ENCODE assay signal across 8 cellular contexts in the genomic region with DNA sequence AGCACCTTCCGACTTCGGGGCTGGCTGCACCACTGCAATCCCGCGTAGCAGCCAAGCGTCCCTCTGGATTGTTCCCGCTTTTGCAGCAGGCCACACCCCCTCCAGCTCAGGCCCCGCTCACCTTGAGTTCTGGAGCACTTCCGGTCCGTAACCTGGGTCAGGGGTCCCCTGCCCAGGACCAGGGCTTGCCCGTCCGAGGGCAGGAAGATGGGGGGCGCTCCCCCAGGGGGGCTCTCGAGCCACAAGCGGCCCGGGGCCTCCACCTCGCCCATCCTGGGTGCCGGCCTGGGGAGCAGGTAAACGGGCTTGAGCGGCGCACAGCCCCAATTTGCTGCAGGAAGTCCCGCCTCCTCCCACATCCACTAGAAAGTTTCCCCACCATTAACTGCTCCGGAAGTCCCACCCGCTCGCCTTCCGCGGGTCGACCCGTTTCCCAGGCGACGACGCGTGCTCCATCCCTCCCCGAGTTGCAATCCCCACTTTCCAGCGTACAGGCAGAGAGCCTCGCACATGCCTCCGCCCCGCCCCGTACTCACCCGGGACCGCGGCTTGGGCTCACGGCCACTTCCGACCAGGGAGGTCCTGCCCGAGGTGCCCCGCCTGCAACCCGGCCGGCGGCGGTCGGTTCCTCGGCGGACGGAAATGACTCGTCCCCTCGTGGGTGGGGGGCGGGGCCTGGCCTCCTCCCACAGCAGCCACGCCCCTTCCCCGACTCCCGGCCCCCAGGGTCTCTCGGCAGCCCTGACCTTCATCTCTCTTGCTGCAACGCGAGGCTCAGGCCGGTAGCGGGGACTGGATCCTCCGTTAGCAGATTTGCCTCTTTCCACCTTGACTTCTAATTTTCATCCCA.
DNase-seq lines count a peak whose midpoint lies in the region; TF ChIP-seq lines count a peak whose summit lies in the region.

A gene (minus strand): TSS at position 644 of the 850 bp plus-strand sequence. CDS start 372 bp downstream, at position 272.

- peak within 1 kb of the TSS in 2 of 3 experiments; percentile 98 to 100 for H3K27ac Mint-ChIP-seq in nephron
- peak within 1 kb of the TSS; percentile 99 for H3K27ac Mint-ChIP-seq in stimulated activated naive CD8-positive, alpha-beta T cell treated with anti-CD3 and anti-CD28 coated beads, Interleukin-15, Interleukin-2, amounts not matched to agents 100 ng/mL and 50 ng/mL, for 24 hours

- H3K36me3 Mint-ChIP-seq in nephron (ENCODE audit: low read depth) = peaks cover 22% of the 10 kb centered on the region
- peaks cover 32% of the 10 kb centered on the region for H3K36me3 Mint-ChIP-seq in stimulated activated naive CD8-positive, alpha-beta T cell treated with anti-CD3 and anti-CD28 coated beads, Interleukin-15, Interleukin-2, amounts not matched to agents 100 ng/mL and 50 ng/mL, for 24 hours (ENCODE audit: low read depth)

- peak within 1 kb of the TSS; percentile 94 for H3K4me2 ChIP-seq in MM.1S (ENCODE audit: low read depth, low read length)

- peak within 1 kb of the TSS; percentile 83 for H2AFZ ChIP-seq in MM.1S (ENCODE audit: low read length)

- H3K4me1 Mint-ChIP-seq in nephron = peaks cover 42% of the 10 kb centered on the region
- peaks cover 58% of the 10 kb centered on the region for H3K4me1 Mint-ChIP-seq in stimulated activated naive CD8-positive, alpha-beta T cell treated with anti-CD3 and anti-CD28 coated beads, Interleukin-15, Interleukin-2, amounts not matched to agents 100 ng/mL and 50 ng/mL, for 24 hours (ENCODE audit: low read depth)

- H3K9me2 ChIP-seq in MM.1S (replicated peaks; ENCODE audit: insufficient read depth, low read length) = no peaks in the 10 kb centered on the region

- DNase-seq in DMS79 treated with DMSO at 0.1 percent for 48 hours (lab: John Stamatoyannopoulos, UW) (peak; percentile 91), GOT3 (lab: John Stamatoyannopoulos, UW) (peak; percentile 79), MM.1S (peak; percentile 95), SHP77 (lab: John Stamatoyannopoulos, UW) (peak; percentile 81 to 85), fibroblast of pulmonary artery (ENCODE audit: low read depth) (peak; percentile 94)
- DNase-seq in activated T-helper 9 cell treated with anti-CD3 and anti-CD28 coated beads, Interleukin-2, amount 50 U/mL, for 16 hours (ENCODE audit: low read depth) = peak; percentile 78

- H3K27me3 ChIP-seq in MM.1S (replicated peaks; ENCODE audit: insufficient read depth, low read length) = no peaks in the 10 kb centered on the region

- peaks cover 35% of the 10 kb centered on the region for H3F3A ChIP-seq in MM.1S (ENCODE audit: insufficient read depth, low read length)

- H3K4me1 ChIP-seq in MM.1S (ENCODE audit: low read length) = peaks cover 30% of the 10 kb centered on the region

- H3K4me3 ChIP-seq in MM.1S (ENCODE audit: low read length) = peak within 1 kb of the TSS; percentile 82
- H3K4me3 ChIP-seq in fibroblast of pulmonary artery (replicated peaks; ENCODE audit: low read depth, low read length) = peak within 1 kb of the TSS; percentile 84

- H3K9me3 ChIP-seq in MM.1S (replicated peaks; ENCODE audit: insufficient read depth, low read length) = no peaks in the 10 kb centered on the region

- H3K4me3 Mint-ChIP-seq in nephron = no peak within 1 kb of the TSS
- H3K4me3 Mint-ChIP-seq in stimulated activated naive CD8-positive, alpha-beta T cell treated with anti-CD3 and anti-CD28 coated beads, Interleukin-15, Interleukin-2, amounts not matched to agents 100 ng/mL and 50 ng/mL, for 24 hours = peak within 1 kb of the TSS; percentile 97

- H3K9ac ChIP-seq in MM.1S (ENCODE audit: low read length) = peak within 1 kb of the TSS; percentile 83

- H3K27me3 Mint-ChIP-seq in nephron (ENCODE audit: low read depth) = no peaks in the 10 kb centered on the region
- H3K27me3 Mint-ChIP-seq in stimulated activated naive CD8-positive, alpha-beta T cell treated with anti-CD3 and anti-CD28 coated beads, Interleukin-15, Interleukin-2, amounts not matched to agents 100 ng/mL and 50 ng/mL, for 24 hours = no peaks in the 10 kb centered on the region

- peak within 1 kb of the TSS; percentile 96 for H3K27ac ChIP-seq in MM.1S (ENCODE audit: low read length)

- no peaks in the 10 kb centered on the region for H3K9me3 Mint-ChIP-seq in nephron
- no peaks in the 10 kb centered on the region for H3K9me3 Mint-ChIP-seq in stimulated activated naive CD8-positive, alpha-beta T cell treated with anti-CD3 and anti-CD28 coated beads, Interleukin-15, Interleukin-2, amounts not matched to agents 100 ng/mL and 50 ng/mL, for 24 hours

- peaks cover 7% of the 10 kb centered on the region for H3K36me3 ChIP-seq in MM.1S (replicated peaks; ENCODE audit: insufficient read depth, low read length)

- no peaks in the 10 kb centered on the region for H4K20me1 ChIP-seq in MM.1S (ENCODE audit: insufficient read depth, low read length)

- H3K79me2 ChIP-seq in MM.1S (ENCODE audit: low read length) = peaks cover 47% of the 10 kb centered on the region

- TF ChIP-seq CTCF in MM.1S (IDR thresholded peaks at IDR 0.05; ENCODE audit: low read length) = no peak
- TF ChIP-seq CTCF in fibroblast of pulmonary artery (IDR thresholded peaks at IDR 0.05; ENCODE audit: low read length, missing control alignments) = no peak
- no peak for TF ChIP-seq CTCF in nephron (IDR thresholded peaks at IDR 0.05; ENCODE audit: unreplicated experiment in 3 of 3)

Comparison
In these comparisons a context has a peak if more than half of its experiments do, and no peak if none do; other contexts are left out.
1. Peak in every context shown above with its lines: DNase-seq, H3K4me3 ChIP-seq and H3K27ac ChIP-seq.